Comparison of ENCODE assay signal across 15 cellular contexts in genomic region chr4:9134556-9134955, GRCh38. TPM values are rescaled to one million over a fixed set of nuclear protein-coding genes. Genes with fewer than 3 reads are reported as not detected.
DNase-seq lines count a peak whose midpoint lies in the region; ATAC-seq and TF ChIP-seq lines count a peak whose summit lies in the region.
"Not testable (repeated sequence)": the region's sequence is repeated elsewhere in the genome, so short reads cannot be mapped to it uniquely, and the experiment has no call there.
"Had no signal": no experiment of that assay in that cellular context is flagged by ENCODE, and none has a peak within 500 bp of the region (broad histone marks: within the 10 kb centered on the region; RNA-seq: fewer than 3 reads in every experiment).

No MANE protein-coding gene starts in this region.

- peak; percentile 60 for DNase-seq in BE2C
- peak; percentile 47 for DNase-seq in NCI-H1105 (lab: John Stamatoyannopoulos, UW)
- peak; percentile 78 for DNase-seq in NCI-H446 treated with DMSO at 0.1 percent for 48 hours (lab: John Stamatoyannopoulos, UW)
- DNase-seq in astrocyte of the hippocampus (ENCODE audit: low read depth, low spot score), result peak; percentile 10
- peak; percentile 93 for DNase-seq in esophagus muscularis mucosa (ENCODE audit: extremely low spot score)
- DNase-seq in left ventricle myocardium inferior, result peak; percentile 50
- peak; percentile 75 for DNase-seq in omental fat pad (ENCODE audit: low spot score)
- peak; percentile 86 for DNase-seq in testis

- H3K27me3 ChIP-seq in BE2C, testis: not testable (repeated sequence)
- H3K27me3 ChIP-seq in esophagus muscularis mucosa (peaks cover 0 to 12% (median 0%) of the 10 kb centered on the region in 4 donors), left ventricle myocardium inferior (ENCODE audit: low read depth) (peaks cover 16% of the 10 kb centered on the region)

- 29% methylated on average over 12 of the region's 12 CpGs for WGBS in esophagus muscularis mucosa
- 8 to 12% methylated on average over 11 to 12 of the region's 12 CpGs for WGBS in testis, 2 donors

- not testable (repeated sequence) for TF ChIP-seq CTCF in BE2C (IDR thresholded peaks at IDR 0.05; ENCODE audit: low read depth, low read length); esophagus muscularis mucosa (IDR thresholded peaks at IDR 0.05); left ventricle myocardium inferior (IDR thresholded peaks at IDR 0.05; ENCODE audit: borderline replicate concordance); omental fat pad (IDR thresholded peaks at IDR 0.05); testis (IDR thresholded peaks at IDR 0.05)

- ATAC-seq in omental fat pad (ENCODE audit: low FRiP score), result not testable (repeated sequence)

- H3K36me3 ChIP-seq in BE2C; esophagus muscularis mucosa; left ventricle myocardium inferior; testis (ENCODE audit: low read depth, missing control alignments): not testable (repeated sequence)

- intact Hi-C loops in esophagus muscularis mucosa (cut with DNase I); left ventricle myocardium inferior (cut with micrococcal nuclease); testis (cut with DNase I; ENCODE audit: low total_unique reads): not testable (repeated sequence)

- TF ChIP-seq POLR2A in esophagus muscularis mucosa (IDR thresholded peaks at IDR 0.05; ENCODE audit: low read depth); testis (IDR thresholded peaks at IDR 0.05): not testable (repeated sequence)

- H3K4me1 ChIP-seq in BE2C, left ventricle myocardium inferior, testis: not testable (repeated sequence)
- peaks cover 0 to 14% (median 13%) of the 10 kb centered on the region in 4 donors for H3K4me1 ChIP-seq in esophagus muscularis mucosa

- H3K4me3 ChIP-seq in BE2C (ENCODE audit: low read depth, low read length); left ventricle myocardium inferior; testis: not testable (repeated sequence)
- H3K4me3 ChIP-seq in esophagus muscularis mucosa, result peak overlapping the region in 1 of 4 donors; percentile 27

- not testable (repeated sequence) for TF ChIP-seq EP300 in esophagus muscularis mucosa (IDR thresholded peaks at IDR 0.05)

- H3K27ac ChIP-seq in esophagus muscularis mucosa (replicated peaks in 1 of 4), result peak overlapping the region in 3 of 4 donors; percentile 33 to 60 (median 51)
- not testable (repeated sequence) for H3K27ac ChIP-seq in left ventricle myocardium inferior (replicated peaks); testis

- not testable (repeated sequence) for H3K9me3 ChIP-seq in BE2C; esophagus muscularis mucosa; left ventricle myocardium inferior (replicated peaks); testis

RNA-seq across cellular contexts. Expression of gene FAM90A26, which starts 35.7 kb away (rescaled TPM):
- 0.32 TPM for polyA plus RNA-seq in BE2C (2012; ENCODE audit: insufficient read depth, insufficient read length, low read depth)
- total RNA-seq in esophagus muscularis mucosa (not detected), left ventricle myocardium inferior (not detected), omental fat pad (not detected), testis (not detected)
- not detected for polyA plus RNA-seq in testis (ENCODE audit: insufficient read depth, low read depth, low replicate concordance)
- total RNA-seq: activated CD4-positive, alpha-beta T cell treated with anti-CD3 and anti-CD28 coated beads for 36 hours; activated naive CD8-positive, alpha-beta T cell treated with anti-CD3 and anti-CD28 coated beads for 36 hours; CD8-positive, alpha-beta memory T cell; chondrocyte; lung microvascular endothelial cell; naive thymus-derived CD8-positive, alpha-beta T cell; pulmonary artery endothelial cell had no signal
- polyA plus RNA-seq: CD8-positive, alpha-beta memory T cell; naive thymus-derived CD8-positive, alpha-beta T cell had no signal

Comparison
In these comparisons a context has a peak if more than half of its experiments do, and no peak if none do; other contexts are left out.
1. DNase-seq: peak in every context shown above with its lines; median percentile 93 in esophagus muscularis mucosa; 86 in testis; 78 in NCI-H446 treated with DMSO at 0.1 percent for 48 hours; 75 in omental fat pad; 60 in BE2C; 50 in left ventricle myocardium inferior; 47 in NCI-H1105; 10 in astrocyte of the hippocampus.